In the genomic region with DNA sequence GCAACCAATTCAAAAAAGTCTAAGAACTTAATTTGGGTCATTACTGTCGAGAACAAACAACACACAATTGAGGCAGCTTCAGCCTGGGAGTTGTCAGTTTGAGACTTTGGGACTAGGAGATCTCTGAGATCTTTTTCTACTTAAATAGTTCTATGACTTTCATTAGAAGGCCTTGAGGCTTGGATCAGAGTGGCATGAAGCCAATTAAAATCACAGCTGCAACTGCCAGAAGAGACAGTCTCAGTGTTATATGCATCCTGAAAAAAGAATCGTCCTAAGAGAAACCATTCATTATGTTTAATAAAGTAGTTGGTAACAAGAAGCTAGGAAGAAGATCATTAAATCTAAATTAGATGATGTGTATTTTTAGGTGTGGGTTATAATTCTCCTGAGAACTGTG, we compare ENCODE assay signal across 20 cellular contexts.
"Had no signal": no experiment of that assay in that cellular context is flagged by ENCODE, and none has a peak within 500 bp of the region (broad histone marks: within the 10 kb centered on the region; RNA-seq: fewer than 3 reads in every experiment).

No MANE protein-coding gene starts in this region.

- H3K4me3 ChIP-seq: MG63, SJSA1, SK-N-MC had no signal

- H3K27me3 ChIP-seq: MG63, SJSA1 had no signal

- H3K4me1 ChIP-seq: SJSA1 had no signal

- H3K27ac ChIP-seq: SJSA1, SK-N-MC had no signal

- H3K36me3 ChIP-seq: MG63, SJSA1 had no signal

- DNase-seq: KBM-7, MG63, NCI-H1092, NCI-H1105 treated with DMSO at 0.1 percent for 48 hours, NCI-H1436, NCI-H187, NCI-H2029, NCI-H2081 treated with DMSO at 0.1 percent for 48 hours, NCI-H2171, NCI-H226, NCI-H446, NCI-H510A, NCI-H524 treated with DMSO at 0.1 percent for 48 hours, NCI-H69, NCI-H774, Right ventricle myocardium superior, RPMI8226, SIG-M5 had no signal

- H3K9me3 ChIP-seq: MG63 had no signal
